21 cellular contexts compared by ENCODE assay signal in genomic region chr15:38283010-38283409, GRCh38.
"Had no signal": no experiment of that assay in that cellular context is flagged by ENCODE, and none has a peak within 500 bp of the region (broad histone marks: within the 10 kb centered on the region; RNA-seq: fewer than 3 reads in every experiment).

No MANE protein-coding gene starts in this region.

- H3K36me3 Mint-ChIP-seq: naive thymus-derived CD8-positive, alpha-beta T cell had no signal

- H3K36me3 ChIP-seq: colonic mucosa, neural progenitor cell, pancreas, stomach, thoracic aorta, transverse colon had no signal

- H3K4me2 ChIP-seq: neural progenitor cell had no signal

- H3K27me3 Mint-ChIP-seq: progenitor cell of endocrine pancreas had no signal

- H3K27me3 ChIP-seq: colonic mucosa, neural progenitor cell, pancreas, stomach, transverse colon had no signal

- H3K27ac ChIP-seq: colonic mucosa, neural progenitor cell, pancreas, stomach, thoracic aorta, transverse colon had no signal

- H3K27ac Mint-ChIP-seq: naive thymus-derived CD8-positive, alpha-beta T cell; neural progenitor cell; progenitor cell of endocrine pancreas had no signal

- H3K9me3 ChIP-seq: colonic mucosa, mucosa of descending colon, pancreas, stomach, thoracic aorta, transverse colon had no signal

- H3K4me1 ChIP-seq: colonic mucosa, neural progenitor cell, pancreas had no signal

- DNase-seq: colonic mucosa; effector CD4-positive, alpha-beta T cell; foreskin melanocyte; head of caudate nucleus; hippocampal formation; kidney glomerular epithelial cell; mucosa of descending colon; naive thymus-derived CD8-positive, alpha-beta T cell; nucleus accumbens; pancreas; right cardiac atrium; small intestine; stimulated activated CD4-positive, alpha-beta T cell treated with anti-CD3 and anti-CD28 coated beads, Interleukin-12 subunit alpha, Interleukin-12 subunit beta, amount 100 ng/mL, for 4 hours; stimulated activated naive CD4-positive, alpha-beta T cell; stomach; substantia nigra; transverse colon had no signal

- FAIRE-seq: islet of Langerhans, pancreas, small intestine had no signal

- ATAC-seq: mucosa of descending colon; naive thymus-derived CD8-positive, alpha-beta T cell; pancreas; right cardiac atrium had no signal

- H3K9me3 Mint-ChIP-seq: naive thymus-derived CD8-positive, alpha-beta T cell had no signal

- H3K4me3 ChIP-seq: colonic mucosa, mucosa of descending colon, neural progenitor cell, pancreas, stomach, thoracic aorta, transverse colon had no signal

- H2AFZ ChIP-seq: neural progenitor cell had no signal

- H3K9ac ChIP-seq: neural progenitor cell had no signal

- H3K4me3 Mint-ChIP-seq: naive thymus-derived CD8-positive, alpha-beta T cell; neural progenitor cell had no signal

- H3K4me1 Mint-ChIP-seq: naive thymus-derived CD8-positive, alpha-beta T cell; neural progenitor cell had no signal
